15 cellular contexts compared by ENCODE assay signal in genomic region chr1:151807131-151807530, GRCh38. TPM values are rescaled to one million over a fixed set of nuclear protein-coding genes. Genes with fewer than 3 reads are reported as not detected.
DNase-seq lines count a peak whose midpoint lies in the region; ATAC-seq and TF ChIP-seq lines count a peak whose summit lies in the region.
"Had no signal": no experiment of that assay in that cellular context is flagged by ENCODE, and none has a peak within 500 bp of the region (broad histone marks: within the 10 kb centered on the region; RNA-seq: fewer than 3 reads in every experiment).

No MANE protein-coding gene starts in this region.

- H3K27ac ChIP-seq in SK-N-SH (ENCODE audit: low read depth in 2 of 2, low read length in 1 of 2) = no peak overlapping the region
- no peak overlapping the region for H3K27ac ChIP-seq in BLaER1 treated with 17β-estradiol and CSF1 and Interleukin-3, amounts not matched to agents 10 nM and 100 nM
- H3K27ac ChIP-seq: GM23248, HL-60 had no signal

- no peaks in the 10 kb centered on the region for H3F3A ChIP-seq in SK-N-SH (replicated peaks; ENCODE audit: insufficient read depth)

- POLR2A ChIA-PET in SK-N-SH (lab: Yijun Ruan, JAX) = interaction anchor here (1.0 kb wide), 1 partner anchor 14 kb away, joined by 3 read pairs; no protein-coding TSS in a partner anchor

- H3K27me3 ChIP-seq in SK-N-SH (ENCODE audit: insufficient read depth) = peaks cover 45% of the 10 kb centered on the region
- H3K27me3 ChIP-seq in BLaER1 treated with 17β-estradiol and CSF1 and Interleukin-3, amounts not matched to agents 10 nM and 100 nM = no peaks in the 10 kb centered on the region; a peak in 1 of 22 replicates

- DNase-seq in SK-N-SH = peak; percentile 10
- DNase-seq in left colon = no peak
- DNase-seq in sciatic nerve (ENCODE audit: low spot score) = peak; percentile 45
- no peak for DNase-seq in activated CD4-positive, alpha-beta T cell treated with anti-CD3 and anti-CD28 coated beads, Interleukin-2, amount 50 U/mL, for 48 hours
- DNase-seq: 8988T; AML-193; C1 segment of cervical spinal cord; CD4-positive, alpha-beta memory T cell; DMS53; GM23248 had no signal

- H3K4me3 ChIP-seq in SK-N-SH (ENCODE audit: low read depth in 2 of 2, low read length in 1 of 2) = no peak overlapping the region
- no peak overlapping the region for H3K4me3 ChIP-seq in BLaER1 treated with 17β-estradiol and CSF1 and Interleukin-3, amounts not matched to agents 10 nM and 100 nM
- H3K4me3 ChIP-seq: GM23248 had no signal

- WGBS in SK-N-SH (ENCODE audit: low lambda C conversion rate) = 58% methylated on average over 4 of the region's 5 CpGs

- no peak for TF ChIP-seq EP300 in SK-N-SH (IDR thresholded peaks at IDR 0.05; ENCODE audit: borderline replicate concordance in 1 of 2, low read depth in 1 of 2, low read length in 1 of 2)

- H2AFZ ChIP-seq in SK-N-SH (ENCODE audit: low read depth) = no peak overlapping the region
- H2AFZ ChIP-seq: GM23248 had no signal

- CTCF ChIA-PET in SK-N-SH (lab: Yijun Ruan, JAX) = interaction anchor here (0.8 to 2.0 kb wide), 5 partner anchors 8 to 44 kb away, joined by 3 to 8 read pairs (median 4); partner anchors contain the start of genes MRPL9 and TDRKH

- H3K79me2 ChIP-seq in SK-N-SH (ENCODE audit: insufficient read depth) = no peaks in the 10 kb centered on the region

- H3K4me2 ChIP-seq in SK-N-SH = no peak overlapping the region
- peak overlapping the region; percentile 1 to 99 (median 91); a peak in 21 of 22 replicates for H3K4me2 ChIP-seq in BLaER1 treated with 17β-estradiol and CSF1 and Interleukin-3, amounts not matched to agents 10 nM and 100 nM

- no peaks in the 10 kb centered on the region for H3K9me2 ChIP-seq in SK-N-SH

- H3K4me1 ChIP-seq in SK-N-SH (ENCODE audit: control insufficient read depth in 1 of 2, insufficient read depth in 2 of 2, low read depth in 1 of 2, low read length in 1 of 2) = peaks cover 0 to 57% of the 10 kb centered on the region in 2 experiments; a peak in 2 of 4 replicates
- peaks cover 35 to 75% (median 70%) of the 10 kb centered on the region in 10 experiments for H3K4me1 ChIP-seq in BLaER1 treated with 17β-estradiol and CSF1 and Interleukin-3, amounts not matched to agents 10 nM and 100 nM

- H3K9me3 ChIP-seq in SK-N-SH = no peaks in the 10 kb centered on the region
- H3K9me3 ChIP-seq in BLaER1 treated with 17β-estradiol and CSF1 and Interleukin-3, amounts not matched to agents 10 nM and 100 nM (replicated peaks in 1 of 11) = no peaks in the 10 kb centered on the region

- H3K9ac ChIP-seq in SK-N-SH = no peak overlapping the region
- no peak overlapping the region for H3K9ac ChIP-seq in BLaER1 treated with 17β-estradiol and CSF1 and Interleukin-3, amounts not matched to agents 10 nM and 100 nM
- H3K9ac ChIP-seq: GM23248 had no signal

- TF ChIP-seq RAD21 in SK-N-SH (IDR thresholded peaks at IDR 0.05; ENCODE audit: low read length) = no peak

- H4K20me1 ChIP-seq in SK-N-SH (ENCODE audit: insufficient read depth) = no peaks in the 10 kb centered on the region
- peaks cover 0 to 22% (median 0%) of the 10 kb centered on the region in 11 experiments; a peak in 5 of 22 replicates for H4K20me1 ChIP-seq in BLaER1 treated with 17β-estradiol and CSF1 and Interleukin-3, amounts not matched to agents 10 nM and 100 nM

- no peak for TF ChIP-seq CTCF in SK-N-SH (IDR thresholded peaks at IDR 0.05)

- intact Hi-C loops in left colon (cut with DNase I, micrococcal nuclease) (no loop called here), sciatic nerve (cut with DNase I) (no loop called here)

- no peaks in the 10 kb centered on the region for H3K36me3 ChIP-seq in SK-N-SH (replicated peaks in 1 of 2; ENCODE audit: control insufficient read depth in 1 of 2, insufficient read depth in 2 of 2, low read length in 1 of 2)
- no peaks in the 10 kb centered on the region for H3K36me3 ChIP-seq in BLaER1 treated with 17β-estradiol and CSF1 and Interleukin-3, amounts not matched to agents 10 nM and 100 nM

- ATAC-seq in SK-N-SH treated with all-trans-retinoic acid at 6 μM for 48 hours (no peak), left colon (peak; percentile 27), sciatic nerve (no peak), GM21723 (IDR thresholded peaks at IDR 0.05; ENCODE audit: unreplicated experiment) (no peak)
- ATAC-seq: HCT116 had no signal

TF ChIP-seq in SK-N-SH, 30 proteins besides CTCF, POLR2A, EP300 and RAD21:
- TF ChIP-seq NRF1 (IDR thresholded peaks at IDR 0.05; ENCODE audit: low read depth, low read length) = no peak
- no peak for TF ChIP-seq GABPA (IDR thresholded peaks at IDR 0.05; ENCODE audit: low read depth)
- TF ChIP-seq FOXJ3 (CRISPR knock-in tag; IDR thresholded peaks at IDR 0.05) = no peak
- TF ChIP-seq TEAD4 (IDR thresholded peaks at IDR 0.05; ENCODE audit: borderline replicate concordance, insufficient read depth) = no peak
- TF ChIP-seq CHD2 (IDR thresholded peaks at IDR 0.05; ENCODE audit: low read length, partially characterized antibody) = no peak
- no peak for TF ChIP-seq MEF2A (IDR thresholded peaks at IDR 0.05; ENCODE audit: borderline replicate concordance, low read depth)
- TF ChIP-seq USF1 (IDR thresholded peaks at IDR 0.05; ENCODE audit: borderline replicate concordance, low read depth) = no peak
- TF ChIP-seq TAF1 (IDR thresholded peaks at IDR 0.05; ENCODE audit: borderline replicate concordance, low read depth, low read length) = no peak
- no peak for TF ChIP-seq SMC3 (IDR thresholded peaks at IDR 0.05; ENCODE audit: low read depth, low read length)
- no peak for TF ChIP-seq TCF12 (IDR thresholded peaks at IDR 0.05)
- TF ChIP-seq FOXM1 (IDR thresholded peaks at IDR 0.05; ENCODE audit: low read depth) = no peak
- TF ChIP-seq MXI1 (IDR thresholded peaks at IDR 0.05; ENCODE audit: low read depth, low read length) = no peak
- TF ChIP-seq EZH2phosphoT487 (IDR thresholded peaks at IDR 0.05; ENCODE audit: borderline replicate concordance, low read depth) = no peak

TF ChIP-seq in SK-N-SH treated with all-trans-retinoic acid at 6 μM for 48 hours, 23 proteins besides CTCF, POLR2A, EP300 and RAD21 (continues in another document):
- TF ChIP-seq TCF4 (CRISPR knock-in tag; IDR thresholded peaks at IDR 0.05; ENCODE audit: borderline replicate concordance) = no peak
- no peak for TF ChIP-seq ISL1 (CRISPR knock-in tag; IDR thresholded peaks at IDR 0.05)
- no peak for TF ChIP-seq POU6F1 (CRISPR knock-in tag; IDR thresholded peaks at IDR 0.05; ENCODE audit: borderline replicate concordance, low read depth)
- TF ChIP-seq ZC3H10 (CRISPR knock-in tag; IDR thresholded peaks at IDR 0.05) = no peak
- no peak for TF ChIP-seq ESRRG (CRISPR knock-in tag; IDR thresholded peaks at IDR 0.05)
- no peak for TF ChIP-seq PPARA (CRISPR knock-in tag; IDR thresholded peaks at IDR 0.05; ENCODE audit: borderline replicate concordance)
- no peak for TF ChIP-seq RARB (CRISPR knock-in tag; IDR thresholded peaks at IDR 0.05)
- TF ChIP-seq TOX (CRISPR knock-in tag; IDR thresholded peaks at IDR 0.05; ENCODE audit: borderline replicate concordance) = no peak
- TF ChIP-seq ARNTL (CRISPR knock-in tag; IDR thresholded peaks at IDR 0.05; ENCODE audit: borderline replicate concordance, low read depth) = no peak
- TF ChIP-seq BACH2 (CRISPR knock-in tag; IDR thresholded peaks at IDR 0.05; ENCODE audit: borderline replicate concordance) = no peak
- TF ChIP-seq SNAI2 (CRISPR knock-in tag; IDR thresholded peaks at IDR 0.05) = no peak

RNA-seq across cellular contexts. Expression of gene LINGO4, which starts 1.9 kb away (rescaled TPM):
- polyA plus RNA-seq in SK-N-SH (2012; rRNA removed) = not detected in 2 replicates
- 0.01 TPM in 1 of 2 replicates, not detected in the other for polyA plus RNA-seq in SK-N-SH (2012; cell fraction: cytosol; rRNA removed)
- polyA plus RNA-seq in SK-N-SH (2012; cell fraction: nucleus; rRNA removed) = not detected in 2 replicates
- total RNA-seq in left colon = under 1 TPM in 1 of 2 donors, not detected in 1; 0.20 TPM
- not detected for total RNA-seq in sciatic nerve
- total RNA-seq: GM23248 had no signal
- polyA plus RNA-seq: GM23248 had no signal

RNA-seq across cellular contexts. Expression of gene TDRKH, which starts 16.8 kb away (rescaled TPM):
- polyA plus RNA-seq in SK-N-SH (2012; rRNA removed) = 1.9 and 2.7 TPM in 2 replicates
- 2.8 and 2.9 TPM in 2 replicates for polyA plus RNA-seq in SK-N-SH (2012; cell fraction: cytosol; rRNA removed)
- 1.9 and 2.9 TPM in 2 replicates for polyA plus RNA-seq in SK-N-SH (2012; cell fraction: nucleus; rRNA removed)
- total RNA-seq in left colon = 1 to 10 TPM; 3.3 to 7.2 TPM
- total RNA-seq in sciatic nerve = 13.2 TPM

RNA-seq across cellular contexts. Expression of gene RORC, which starts 24.5 kb away (rescaled TPM):
- polyA plus RNA-seq in SK-N-SH (2012; rRNA removed) = 0.03 TPM in 1 of 2 replicates, not detected in the other
- polyA plus RNA-seq in SK-N-SH (2012; cell fraction: cytosol; rRNA removed) = 0.03 and 0.05 TPM in 2 replicates
- 0.02 and 0.09 TPM in 2 replicates for polyA plus RNA-seq in SK-N-SH (2012; cell fraction: nucleus; rRNA removed)
- total RNA-seq in left colon (10 to 100 TPM; 18.3 TPM), sciatic nerve (0.45 TPM)
- total RNA-seq: GM23248 had no signal
- polyA plus RNA-seq: GM23248 had no signal

RNA-seq across cellular contexts. Expression of gene C2CD4D, which starts 32.5 kb away (rescaled TPM):
- not detected in 2 replicates for polyA plus RNA-seq in SK-N-SH (2012; rRNA removed)
- polyA plus RNA-seq in SK-N-SH (2012; cell fraction: cytosol; rRNA removed) = not detected in 2 replicates
- not detected in 2 replicates for polyA plus RNA-seq in SK-N-SH (2012; cell fraction: nucleus; rRNA removed)
- total RNA-seq in left colon (under 1 TPM; 0.81 to 0.92 TPM), sciatic nerve (0.45 TPM)
- total RNA-seq: GM23248 had no signal

RNA-seq across cellular contexts. Expression of gene MRPL9, which starts 43.8 kb away (rescaled TPM):
- polyA plus RNA-seq in SK-N-SH (2012; rRNA removed) = 76.2 and 87.5 TPM in 2 replicates
- polyA plus RNA-seq in SK-N-SH (2012; cell fraction: cytosol; rRNA removed) = 79.0 and 80.5 TPM in 2 replicates
- polyA plus RNA-seq in SK-N-SH (2012; cell fraction: nucleus; rRNA removed) = 62.5 and 85.0 TPM in 2 replicates
- total RNA-seq in left colon (10 to 100 TPM; 44.8 to 47.5 TPM), sciatic nerve (44.4 TPM)

Comparison
In these comparisons a context has a peak if more than half of its experiments do, and no peak if none do; other contexts are left out.
1. DNase-seq: peak in SK-N-SH (single experiment) and sciatic nerve (single experiment); none in left colon (0 of 2) and activated CD4-positive, alpha-beta T cell treated with anti-CD3 and anti-CD28 coated beads, Interleukin-2, amount 50 U/mL, for 48 hours (0 of 2).
2. RNA of gene RORC, which starts 24.5 kb away (total RNA-seq): 18.3 TPM in left colon; 0.45 TPM in sciatic nerve (single experiment); every median in the first group is over 10 times any median in the second.